In genomic region chr11:15293975-15294374, GRCh38 we compare ENCODE assay signal across 29 cellular contexts.
"Had no signal": no experiment of that assay in that cellular context is flagged by ENCODE, and none has a peak within 500 bp of the region (broad histone marks: within the 10 kb centered on the region; RNA-seq: fewer than 3 reads in every experiment).

No MANE protein-coding gene starts in this region.

- H3K36me3 ChIP-seq: neural progenitor cell, ovary, right lobe of liver, sigmoid colon, stomach, thoracic aorta, thyroid gland, tibial nerve, upper lobe of right lung, uterus had no signal

- H3K4me3 Mint-ChIP-seq: naive thymus-derived CD8-positive, alpha-beta T cell; natural killer cell treated with Interleukin-12 subunit alpha and Interleukin-12 subunit beta and Interleukin-15 and Interleukin-18, amount 100 ng/mL, for 72 hours; nephron progenitor cell; neural progenitor cell; stimulated activated effector memory CD8-positive, alpha-beta T cell treated with anti-CD3 and anti-CD28 coated beads, Interleukin-12 subunit alpha, Interleukin-12 subunit beta, amount 100 ng/mL, for 72 hours; stimulated activated naive B cell treated with anti-CD40 and anti-IgM and Interleukin-4, amounts not matched to agents 10 μg/mL and 1 μg/mL and 100 μg/mL, for 72 hours; stimulated activated naive CD8-positive, alpha-beta T cell treated with anti-CD3 and anti-CD28 coated beads, Interleukin-15, Interleukin-2, amounts not matched to agents 100 ng/mL and 50 ng/mL, for 24 hours had no signal

- H3K4me3 ChIP-seq: neural progenitor cell, ovary, psoas muscle, right lobe of liver, sigmoid colon, stomach, thoracic aorta, thyroid gland, tibial nerve, upper lobe of right lung, uterus had no signal

- H3K4me1 ChIP-seq: parathyroid adenoma, psoas muscle, right lobe of liver, sigmoid colon, stomach, thyroid gland, tibial nerve, upper lobe of right lung, uterus had no signal

- H3K9me3 ChIP-seq: ovary, psoas muscle, right lobe of liver, sigmoid colon, stomach, thoracic aorta, thyroid gland, tibial nerve, upper lobe of right lung, uterus had no signal

- H3K9me3 Mint-ChIP-seq: naive thymus-derived CD8-positive, alpha-beta T cell; natural killer cell treated with Interleukin-12 subunit alpha and Interleukin-12 subunit beta and Interleukin-15 and Interleukin-18, amount 100 ng/mL, for 72 hours; nephron progenitor cell; neural progenitor cell; stimulated activated effector memory CD8-positive, alpha-beta T cell treated with anti-CD3 and anti-CD28 coated beads, Interleukin-12 subunit alpha, Interleukin-12 subunit beta, amount 100 ng/mL, for 72 hours; stimulated activated naive B cell treated with anti-CD40 and anti-IgM and Interleukin-4, amounts not matched to agents 10 μg/mL and 1 μg/mL and 100 μg/mL, for 72 hours; stimulated activated naive CD8-positive, alpha-beta T cell treated with anti-CD3 and anti-CD28 coated beads, Interleukin-15, Interleukin-2, amounts not matched to agents 100 ng/mL and 50 ng/mL, for 24 hours had no signal

- DNase-seq: naive thymus-derived CD8-positive, alpha-beta T cell; nephron progenitor cell; occipital lobe; ovary; posterior cingulate gyrus; psoas muscle; right cardiac atrium; right lobe of liver; sigmoid colon; small intestine; stimulated activated CD4-positive, alpha-beta T cell treated with anti-CD3 and anti-CD28 coated beads, Interleukin-15, amount 100 ng/mL, for 24 hours; stimulated activated CD4-positive, alpha-beta T cell treated with anti-CD3 and anti-CD28 coated beads, Interleukin-2, amount 100 ng/mL, for 24 hours; stimulated activated CD4-positive, alpha-beta T cell treated with anti-CD3 and anti-CD28 coated beads, Interleukin-2, amount 100 ng/mL, for 48 hours; stimulated activated CD4-positive, alpha-beta T cell treated with anti-CD3 and anti-CD28 coated beads, Interleukin-4, amount 100 ng/mL, for 24 hours; stimulated activated naive B cell treated with anti-CD40 and anti-IgM and Interleukin-4, amounts not matched to agents 10 μg/mL and 1 μg/mL and 100 μg/mL, for 72 hours; stimulated activated naive CD4-positive, alpha-beta T cell treated with Interleukin-2 at 50 U/mL for 16 hours; stomach; thyroid gland; trophoblast cell; upper lobe of right lung; uterus had no signal

- H3K27ac Mint-ChIP-seq: naive thymus-derived CD8-positive, alpha-beta T cell; natural killer cell treated with Interleukin-12 subunit alpha and Interleukin-12 subunit beta and Interleukin-15 and Interleukin-18, amount 100 ng/mL, for 72 hours; nephron progenitor cell; neural progenitor cell; progenitor cell of endocrine pancreas; stimulated activated effector memory CD8-positive, alpha-beta T cell treated with anti-CD3 and anti-CD28 coated beads, Interleukin-12 subunit alpha, Interleukin-12 subunit beta, amount 100 ng/mL, for 72 hours; stimulated activated naive B cell treated with anti-CD40 and anti-IgM and Interleukin-4, amounts not matched to agents 10 μg/mL and 1 μg/mL and 100 μg/mL, for 72 hours; stimulated activated naive CD8-positive, alpha-beta T cell treated with anti-CD3 and anti-CD28 coated beads, Interleukin-15, Interleukin-2, amounts not matched to agents 100 ng/mL and 50 ng/mL, for 24 hours had no signal

- H3K4me1 Mint-ChIP-seq: naive thymus-derived CD8-positive, alpha-beta T cell; stimulated activated effector memory CD8-positive, alpha-beta T cell treated with anti-CD3 and anti-CD28 coated beads, Interleukin-12 subunit alpha, Interleukin-12 subunit beta, amount 100 ng/mL, for 72 hours; stimulated activated naive B cell treated with anti-CD40 and anti-IgM and Interleukin-4, amounts not matched to agents 10 μg/mL and 1 μg/mL and 100 μg/mL, for 72 hours had no signal

- H3K27ac ChIP-seq: neural progenitor cell, ovary, parathyroid adenoma, psoas muscle, right lobe of liver, sigmoid colon, stomach, thoracic aorta, thyroid gland, tibial nerve, upper lobe of right lung, uterus had no signal

- ATAC-seq: naive thymus-derived CD8-positive, alpha-beta T cell; natural killer cell treated with Interleukin-12 subunit alpha and Interleukin-12 subunit beta and Interleukin-15 and Interleukin-18, amount 100 ng/mL, for 72 hours; psoas muscle; right cardiac atrium; right lobe of liver; stimulated activated effector memory CD8-positive, alpha-beta T cell treated with anti-CD3 and anti-CD28 coated beads, Interleukin-12 subunit alpha, Interleukin-12 subunit beta, amount 100 ng/mL, for 72 hours; stimulated activated naive B cell treated with anti-CD40 and anti-IgM and Interleukin-4, amounts not matched to agents 10 μg/mL and 1 μg/mL and 100 μg/mL, for 72 hours; upper lobe of right lung had no signal

- H3K27me3 Mint-ChIP-seq: progenitor cell of endocrine pancreas; stimulated activated naive CD8-positive, alpha-beta T cell treated with anti-CD3 and anti-CD28 coated beads, Interleukin-15, Interleukin-2, amounts not matched to agents 100 ng/mL and 50 ng/mL, for 24 hours had no signal

- H3K27me3 ChIP-seq: neural progenitor cell, ovary, right lobe of liver, sigmoid colon, stomach, thyroid gland, tibial nerve, upper lobe of right lung, uterus had no signal

- FAIRE-seq: small intestine had no signal

- H3K36me3 Mint-ChIP-seq: naive thymus-derived CD8-positive, alpha-beta T cell; natural killer cell treated with Interleukin-12 subunit alpha and Interleukin-12 subunit beta and Interleukin-15 and Interleukin-18, amount 100 ng/mL, for 72 hours; neural progenitor cell; stimulated activated effector memory CD8-positive, alpha-beta T cell treated with anti-CD3 and anti-CD28 coated beads, Interleukin-12 subunit alpha, Interleukin-12 subunit beta, amount 100 ng/mL, for 72 hours; stimulated activated naive B cell treated with anti-CD40 and anti-IgM and Interleukin-4, amounts not matched to agents 10 μg/mL and 1 μg/mL and 100 μg/mL, for 72 hours had no signal
